Comparison of ENCODE assay signal across 1 cellular context in the genomic region with DNA sequence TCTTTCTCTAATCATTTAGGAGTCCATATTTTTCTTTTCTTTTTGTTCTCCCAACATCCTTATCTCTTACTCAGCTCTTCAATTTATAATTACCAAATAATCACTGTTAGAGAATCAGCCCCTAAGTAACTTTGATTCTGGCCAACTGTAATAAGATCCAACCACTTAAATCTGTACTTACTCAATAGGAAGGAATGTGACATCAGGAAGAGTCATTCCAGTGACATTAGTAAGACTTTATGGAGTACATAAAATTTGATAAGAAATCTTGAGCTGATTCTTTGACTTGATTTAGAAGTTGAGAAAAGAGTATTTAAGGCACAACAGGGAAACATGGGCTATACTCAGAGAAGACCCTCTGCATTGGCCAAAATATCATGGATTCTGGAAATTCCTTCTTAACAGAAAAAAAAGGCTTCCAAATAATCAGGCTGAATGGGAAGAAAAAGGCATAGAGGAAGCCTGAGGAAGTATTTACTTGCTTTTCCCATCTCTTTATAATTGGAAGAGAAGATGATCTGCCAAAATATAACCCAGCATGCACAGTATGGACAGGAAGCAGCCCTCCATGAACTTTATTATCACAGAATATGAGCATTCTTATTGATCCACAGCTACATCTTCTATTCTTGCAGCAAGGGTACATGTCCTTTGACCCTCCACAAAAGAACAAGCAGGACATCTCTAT.
TF ChIP-seq lines count a peak whose summit lies in the region.

No MANE protein-coding gene starts in this region.

TF ChIP-seq in HCT116, 20 proteins besides CTCF, POLR2A, EP300 and RAD21 (continued from another document):
- TF ChIP-seq POLR2AphosphoS5 (IDR thresholded peaks at IDR 0.05; ENCODE audit: low read depth, low read length), result peak; percentile 32; the same call in 1 of the 2 replicates
- peak; percentile 83 for TF ChIP-seq SP1 (IDR thresholded peaks at IDR 0.05; ENCODE audit: low read depth)
- TF ChIP-seq FOSL1 (IDR thresholded peaks at IDR 0.05; ENCODE audit: low read depth), result peak; percentile 96
- no peak for TF ChIP-seq ZFX (IDR thresholded peaks at IDR 0.05)
- TF ChIP-seq CEBPB (IDR thresholded peaks at IDR 0.05; ENCODE audit: low read depth), result peak; percentile 81
- no peak for TF ChIP-seq EZH2 (IDR thresholded peaks at IDR 0.05)
- peak; percentile 61; the same call in 1 of the 2 replicates for TF ChIP-seq SIN3A (IDR thresholded peaks at IDR 0.05; ENCODE audit: low read depth)
- peak; percentile 61; the same call in 1 of the 2 replicates for TF ChIP-seq SRF (IDR thresholded peaks at IDR 0.05; ENCODE audit: low read depth)
- TF ChIP-seq, protein P1, sequence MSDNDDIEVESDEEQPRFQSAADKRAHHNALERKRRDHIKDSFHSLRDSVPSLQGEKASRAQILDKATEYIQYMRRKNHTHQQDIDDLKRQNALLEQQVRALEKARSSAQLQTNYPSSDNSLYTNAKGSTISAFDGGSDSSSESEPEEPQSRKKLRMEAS (IDR thresholded peaks at IDR 0.05), result no peak
- TF ChIP-seq REST (IDR thresholded peaks at IDR 0.05; ENCODE audit: low read depth), result no peak
- TF ChIP-seq EGR1 (IDR thresholded peaks at IDR 0.05; ENCODE audit: low read depth), result 0 out of 2 replicates have a peak, but pooled peaks have one; percentile 28
- TF ChIP-seq YY1 (IDR thresholded peaks at IDR 0.05; ENCODE audit: extremely low read depth, insufficient replicate concordance, low read depth, low read length), result no peak
- TF ChIP-seq ELF1 (IDR thresholded peaks at IDR 0.05; ENCODE audit: borderline replicate concordance, low read depth), result no peak; the same call in 1 of the 2 replicates
